ENCODE assay signal across 20 cellular contexts in genomic region chr14:90613446-90613845, GRCh38.
DNase-seq lines count a peak whose midpoint lies in the region; ATAC-seq, FAIRE-seq and TF ChIP-seq lines count a peak whose summit lies in the region.
"Had no signal": no experiment of that assay in that cellular context is flagged by ENCODE, and none has a peak within 500 bp of the region (broad histone marks: within the 10 kb centered on the region; RNA-seq: fewer than 3 reads in every experiment).

No MANE protein-coding gene starts in this region.

- H2BK12ac ChIP-seq in H1 (ENCODE audit: low read depth, low read length), result peak overlapping the region; percentile 18; the same call in 1 of the 2 replicates

- H3K79me1 ChIP-seq in H1 (ENCODE audit: low read depth, low read length), result no peaks in the 10 kb centered on the region

- no peak for DNase-seq in heart right ventricle
- DNase-seq in Right ventricle myocardium superior, result no peak
- no peak for DNase-seq in H1 (ENCODE audit: low read depth in 1 of 2, low spot score in 2 of 2)
- no peak for DNase-seq in neural crest cell (ENCODE audit: low read depth, low spot score)
- DNase-seq in Calu3, result no peak
- no peak for DNase-seq in NCI-H774 (lab: John Stamatoyannopoulos, UW)
- DNase-seq: BE2C; CD4-positive, CD25-positive, alpha-beta regulatory T cell; DMS53; EL; IMR-90; NCI-H1417; NCI-H187; NCI-H2227 treated with DMSO at 0.1 percent for 48 hours; NCI-H524; SJCRH30 had no signal

- H3K27me3 Mint-ChIP-seq in neural crest cell (ENCODE audit: low read depth), result no peaks in the 10 kb centered on the region
- H3K27me3 Mint-ChIP-seq in Calu3 (ENCODE audit: unreplicated experiment), result no peaks in the 10 kb centered on the region
- H3K27me3 Mint-ChIP-seq: CD4-positive, CD25-positive, alpha-beta regulatory T cell had no signal

- H4K8ac ChIP-seq in H1 (ENCODE audit: extremely low read depth, insufficient read depth, low read length), result no peak overlapping the region

- H2AK5ac ChIP-seq in H1 (ENCODE audit: low read depth, low read length), result no peak overlapping the region

- TF ChIP-seq EP300 in H1 (IDR thresholded peaks at IDR 0.05; ENCODE audit: borderline replicate concordance in 1 of 2, low read depth in 2 of 2, low read length in 2 of 2), result no peak

- no peak for FAIRE-seq in H1 (lab: Jason Lieb, UNC)
- FAIRE-seq: GM12878 had no signal

- peaks cover 4 to 72% (median 54%) of the 10 kb centered on the region in 9 donors for H3K4me1 ChIP-seq in heart right ventricle
- H3K4me1 ChIP-seq in H1 (replicated peaks in 1 of 4; ENCODE audit: control insufficient read depth in 3 of 4, insufficient read depth in 4 of 4, low read length in 3 of 4), result peaks cover 4 to 16% (median 10%) of the 10 kb centered on the region in 4 experiments; a peak in 5 of 7 replicates

- H4K20me1 ChIP-seq in H1 (replicated peaks in 1 of 2; ENCODE audit: control insufficient read depth in 1 of 2, insufficient read depth in 2 of 2, low read length in 2 of 2), result no peaks in the 10 kb centered on the region

- no peak for TF ChIP-seq POLR2A in H1 (IDR thresholded peaks at IDR 0.05; ENCODE audit: control extremely low read depth in 1 of 2, low read depth in 2 of 2, low read length in 2 of 2)

- CTCF ChIA-PET in H1 (lab: Charles Lee; ENCODE audit: partially characterized antibody), result interaction anchor here (0.6 to 1.3 kb wide), 3 partner anchors 25 to 143 kb away, joined by 3 read pairs; no protein-coding TSS in a partner anchor
- CTCF ChIA-PET in Calu3 (lab: Charles Lee), result no interaction called here

- H3K23me2 ChIP-seq in H1 (ENCODE audit: low read depth, low read length), result no peaks in the 10 kb centered on the region

- peaks cover 36% of the 10 kb centered on the region for H3K4me1 Mint-ChIP-seq in neural crest cell
- peaks cover 12% of the 10 kb centered on the region for H3K4me1 Mint-ChIP-seq in Calu3 (ENCODE audit: low read depth, unreplicated experiment)

- TF ChIP-seq RAD21 in H1 (IDR thresholded peaks at IDR 0.05 in 1 of 2, conservative IDR thresholded peaks at IDR 0.05 in 1 of 2; ENCODE audit: low read depth in 2 of 2, low read length in 2 of 2), result no peak

- H3K79me2 ChIP-seq in H1 (ENCODE audit: control insufficient read depth in 1 of 2, insufficient read depth in 2 of 2, low read length in 2 of 2), result no peaks in the 10 kb centered on the region

- no peak overlapping the region for H3K18ac ChIP-seq in H1 (ENCODE audit: extremely low read depth, low read length)

- H3K4ac ChIP-seq in H1 (replicated peaks; ENCODE audit: insufficient read length, low read depth, low read length), result no peak overlapping the region

- H3K36me3 ChIP-seq in heart right ventricle (peaks cover 0 to 17% (median 0%) of the 10 kb centered on the region in 9 donors), H1 (ENCODE audit: control insufficient read depth in 2 of 4, insufficient read depth in 4 of 4, low read length in 3 of 4) (no peaks in the 10 kb centered on the region)
- H3K36me3 ChIP-seq: BE2C, SJCRH30 had no signal

- no peak overlapping the region for H3K4me2 ChIP-seq in H1 (ENCODE audit: insufficient read depth in 1 of 2, low read depth in 2 of 2, low read length in 2 of 2)

- 69 to 85% methylated on average over 3 of the region's 3 CpGs for WGBS in heart right ventricle, 2 donors
- 89% methylated on average over 3 of the region's 3 CpGs; no CpG with 5 or more reads in 1 of the 2 experiments for WGBS in H1 (ENCODE audit: extremely low coverage in 1 of 2, insufficient coverage in 1 of 2, insufficient read length in 1 of 2, insufficient replicate concordance in 2 of 2, low coverage in 1 of 2, low lambda C conversion rate in 2 of 2, missing lambda C conversion rate in 1 of 2), 2 experiments

- TF ChIP-seq CTCF in heart right ventricle (IDR thresholded peaks at IDR 0.05), result no peak
- TF ChIP-seq CTCF in H1 (IDR thresholded peaks at IDR 0.05; ENCODE audit: control extremely low read depth in 1 of 3, insufficient read depth in 1 of 3, low read depth in 1 of 3, low read length in 3 of 3), result no peak
- TF ChIP-seq CTCF in neural crest cell (conservative IDR thresholded peaks at IDR 0.05), result no peak
- TF ChIP-seq CTCF in Calu3 (IDR thresholded peaks at IDR 0.05; ENCODE audit: unreplicated experiment), result no peak

- H2BK5ac ChIP-seq in H1 (ENCODE audit: low read depth, low read length), result peak overlapping the region; percentile 20; the same call in 1 of the 2 replicates

- H3K9me3 ChIP-seq in heart right ventricle (no peaks in the 10 kb centered on the region), H1 (ENCODE audit: insufficient read depth in 2 of 2, low read depth in 1 of 2, low read length in 1 of 2) (no peaks in the 10 kb centered on the region)
- H3K9me3 ChIP-seq: BE2C, SJCRH30 had no signal

- H2AFZ ChIP-seq in H1 (ENCODE audit: low read length), result no peak overlapping the region

- intact Hi-C loops in heart right ventricle (cut with DNase I) (no loop called here), Right ventricle myocardium superior (cut with DNase I) (no loop called here), Calu3 (cut with micrococcal nuclease; ENCODE audit: unreplicated experiment) (no loop called here)

- H3K27ac Mint-ChIP-seq in neural crest cell (ENCODE audit: unreplicated experiment), result peak overlapping the region; percentile 47
- no peak overlapping the region for H3K27ac Mint-ChIP-seq in Calu3 (ENCODE audit: unreplicated experiment)
- H3K27ac Mint-ChIP-seq: CD4-positive, CD25-positive, alpha-beta regulatory T cell had no signal

- H3K23ac ChIP-seq in H1 (ENCODE audit: insufficient read length), result no peak overlapping the region

- H3K14ac ChIP-seq in H1 (ENCODE audit: insufficient read length), result no peak overlapping the region

- no peak overlapping the region for H3K56ac ChIP-seq in H1 (replicated peaks; ENCODE audit: insufficient read length, low read depth, low read length)

- no peak overlapping the region for H4K91ac ChIP-seq in H1 (replicated peaks; ENCODE audit: insufficient read length, low read length)

- no peak overlapping the region for H3K4me3 ChIP-seq in heart right ventricle
- H3K4me3 ChIP-seq in H1 (ENCODE audit: extremely low read depth in 1 of 4, insufficient read depth in 2 of 4, low read depth in 3 of 4, low read length in 4 of 4), result no peak overlapping the region
- H3K4me3 ChIP-seq: GM12878, SJCRH30 had no signal

- H3K27ac ChIP-seq in heart right ventricle (peak overlapping the region in 5 of 10 donors; percentile 61 to 80 (median 79)), H1 (ENCODE audit: low read depth, low read length) (no peak overlapping the region), temporal lobe (ENCODE audit: low read depth, low read length) (peak overlapping the region; percentile 80)
- H3K27ac ChIP-seq: RWPE1, SJCRH30 had no signal

- H3K9me3 Mint-ChIP-seq in neural crest cell (no peaks in the 10 kb centered on the region), Calu3 (ENCODE audit: low read depth, unreplicated experiment) (no peaks in the 10 kb centered on the region)
- H3K9me3 Mint-ChIP-seq: CD4-positive, CD25-positive, alpha-beta regulatory T cell had no signal

- peak; percentile 25 to 62 (median 40) for ATAC-seq in heart right ventricle
- ATAC-seq in Right ventricle myocardium superior (ENCODE audit: poor library complexity), result no peak
- no peak for ATAC-seq in GM21737 (IDR thresholded peaks at IDR 0.05; ENCODE audit: unreplicated experiment)
- ATAC-seq: GM12878 had no signal

- H3K9ac ChIP-seq in H1 (replicated peaks in 1 of 4; ENCODE audit: extremely low read depth in 1 of 4, low read depth in 3 of 4, low read length in 3 of 4), result no peak overlapping the region

- H3K36me3 Mint-ChIP-seq in neural crest cell (ENCODE audit: low read depth) (peaks cover 4% of the 10 kb centered on the region), Calu3 (ENCODE audit: insufficient read depth, unreplicated experiment) (no peaks in the 10 kb centered on the region)
- H3K36me3 Mint-ChIP-seq: CD4-positive, CD25-positive, alpha-beta regulatory T cell had no signal

- no peak overlapping the region for H2BK20ac ChIP-seq in H1 (ENCODE audit: low read length)

- H3K27me3 ChIP-seq in heart right ventricle (no peaks in the 10 kb centered on the region), H1 (replicated peaks in 1 of 4; ENCODE audit: control insufficient read depth in 3 of 4, extremely low read depth in 1 of 4, insufficient read depth in 3 of 4, low read length in 3 of 4) (no peaks in the 10 kb centered on the region; a peak in 1 of 7 replicates)
- H3K27me3 ChIP-seq: BE2C, SJCRH30 had no signal

- no peak overlapping the region for H4K5ac ChIP-seq in H1 (ENCODE audit: insufficient read length, low read depth, low read length)

- H3K4me3 Mint-ChIP-seq in neural crest cell (no peak overlapping the region), Calu3 (ENCODE audit: low read depth, unreplicated experiment) (no peak overlapping the region)
- H3K4me3 Mint-ChIP-seq: CD4-positive, CD25-positive, alpha-beta regulatory T cell had no signal

- peak overlapping the region; percentile 34; the same call in 1 of the 2 replicates for H2BK15ac ChIP-seq in H1 (ENCODE audit: low read length)

- POLR2A ChIA-PET in H1 (lab: Charles Lee; ENCODE audit: partially characterized antibody), result interaction anchor here (0.5 to 0.7 kb wide), 2 partner anchors 15 to 94 kb away, joined by 3 to 4 read pairs; no protein-coding TSS in a partner anchor

- H2BK120ac ChIP-seq in H1 (replicated peaks; ENCODE audit: low read depth, low read length), result no peak overlapping the region

- no TSS peak for BruUV-seq in Calu3 (replicated peaks; lab: Mats Ljungman, UMichigan)

TF ChIP-seq in H1, 55 proteins besides CTCF, POLR2A, EP300 and RAD21 (continues in another document):
- no peak for TF ChIP-seq KDM1A (IDR thresholded peaks at IDR 0.05; ENCODE audit: borderline replicate concordance, low read length)
- TF ChIP-seq MAFK (IDR thresholded peaks at IDR 0.05; ENCODE audit: low read depth, low read length), result no peak
- no peak for TF ChIP-seq BCL11A (IDR thresholded peaks at IDR 0.05; ENCODE audit: low read depth in 2 of 2, low read length in 2 of 2)
- no peak for TF ChIP-seq TAF1 (IDR thresholded peaks at IDR 0.05; ENCODE audit: low read depth, low read length)
- TF ChIP-seq POLR2AphosphoS5 (IDR thresholded peaks at IDR 0.05; ENCODE audit: low read depth, low read length), result no peak
- no peak for TF ChIP-seq CHD1 (IDR thresholded peaks at IDR 0.05; ENCODE audit: low read depth, low read length)
- TF ChIP-seq BACH1 (IDR thresholded peaks at IDR 0.05; ENCODE audit: low read length), result no peak
- no peak for TF ChIP-seq SIRT6 (IDR thresholded peaks at IDR 0.05; ENCODE audit: low read length)
- no peak for TF ChIP-seq CHD2 (IDR thresholded peaks at IDR 0.05; ENCODE audit: low read length)
- TF ChIP-seq SRF (IDR thresholded peaks at IDR 0.05; ENCODE audit: low read depth, low read length), result no peak
- TF ChIP-seq CREB1 (IDR thresholded peaks at IDR 0.05), result no peak
- no peak for TF ChIP-seq TCF12 (IDR thresholded peaks at IDR 0.05; ENCODE audit: low read depth, low read length)
- no peak for TF ChIP-seq NRF1 (IDR thresholded peaks at IDR 0.05; ENCODE audit: low read depth, low read length)
- TF ChIP-seq CBX8 (IDR thresholded peaks at IDR 0.05; ENCODE audit: borderline replicate concordance, low read depth, low read length), result no peak

Comparison
In these comparisons a context has a peak if more than half of its experiments do, and no peak if none do; other contexts are left out.
1. ATAC-seq: peak in heart right ventricle (8 of 8); none in Right ventricle myocardium superior (single experiment) and GM21737 (single experiment).